Comparison of ENCODE assay signal across 9 cellular contexts in genomic region chr9:112331676-112331955, GRCh38. TPM values are rescaled to one million over a fixed set of nuclear protein-coding genes. Genes with fewer than 3 reads are reported as not detected.
A peak's percentile ranks its signal among the peaks of the same experiment; 100 is the strongest.
DNase-seq lines count a peak whose midpoint lies in the region; ATAC-seq and TF ChIP-seq lines count a peak whose summit lies in the region.
"Had no signal": no experiment of that assay in that cellular context is flagged by ENCODE, and none has a peak within 500 bp of the region (broad histone marks: within the 10 kb centered on the region; RNA-seq: fewer than 3 reads in every experiment).

No MANE protein-coding gene starts in this region.

- H3K36me3 Mint-ChIP-seq in activated T-cell treated with anti-CD3 and anti-CD28 coated beads, Interleukin-2, amount 50 U/mL, for 24 hours (ENCODE audit: low read depth) = peaks cover 14% of the 10 kb centered on the region
- peaks cover 9% of the 10 kb centered on the region for H3K36me3 Mint-ChIP-seq in T-helper 1 cell treated with Interleukin-12 subunit alpha and Interleukin-12 subunit beta and Interleukin-4 antibody, amounts not matched to agents 30 μg/mL and 1 μg/mL, for 36 hours (ENCODE audit: low read depth)

- peak overlapping the region; percentile 72 for H3K27ac Mint-ChIP-seq in activated T-cell treated with anti-CD3 and anti-CD28 coated beads, Interleukin-2, amount 50 U/mL, for 24 hours
- peak overlapping the region; percentile 95 for H3K27ac Mint-ChIP-seq in T-helper 1 cell treated with Interleukin-12 subunit alpha and Interleukin-12 subunit beta and Interleukin-4 antibody, amounts not matched to agents 30 μg/mL and 1 μg/mL, for 36 hours

- no peak for TF ChIP-seq POLR2A in testis (IDR thresholded peaks at IDR 0.05)

- no peak for ATAC-seq in HG02588 (IDR thresholded peaks at IDR 0.05; ENCODE audit: unreplicated experiment)

- no peaks in the 10 kb centered on the region for H3K27me3 Mint-ChIP-seq in activated T-cell treated with anti-CD3 and anti-CD28 coated beads, Interleukin-2, amount 50 U/mL, for 24 hours
- H3K27me3 Mint-ChIP-seq in T-helper 1 cell treated with Interleukin-12 subunit alpha and Interleukin-12 subunit beta and Interleukin-4 antibody, amounts not matched to agents 30 μg/mL and 1 μg/mL, for 36 hours (ENCODE audit: low read depth) = no peaks in the 10 kb centered on the region

- H3K4me3 Mint-ChIP-seq in activated T-cell treated with anti-CD3 and anti-CD28 coated beads, Interleukin-2, amount 50 U/mL, for 24 hours = peak overlapping the region; percentile 87
- peak overlapping the region; percentile 92 for H3K4me3 Mint-ChIP-seq in T-helper 1 cell treated with Interleukin-12 subunit alpha and Interleukin-12 subunit beta and Interleukin-4 antibody, amounts not matched to agents 30 μg/mL and 1 μg/mL, for 36 hours

- H3K4me1 ChIP-seq in testis = peaks cover 8% of the 10 kb centered on the region

- H3K9me3 ChIP-seq in testis = no peaks in the 10 kb centered on the region

- H3K9me3 Mint-ChIP-seq in activated T-cell treated with anti-CD3 and anti-CD28 coated beads, Interleukin-2, amount 50 U/mL, for 24 hours = no peaks in the 10 kb centered on the region
- H3K9me3 Mint-ChIP-seq in T-helper 1 cell treated with Interleukin-12 subunit alpha and Interleukin-12 subunit beta and Interleukin-4 antibody, amounts not matched to agents 30 μg/mL and 1 μg/mL, for 36 hours = no peaks in the 10 kb centered on the region

- H3K27me3 ChIP-seq in testis = no peaks in the 10 kb centered on the region

- 36 to 49% methylated on average over 3 of the region's 3 CpGs for WGBS in testis, 2 donors

- H3K36me3 ChIP-seq in testis (ENCODE audit: low read depth, missing control alignments) = no peaks in the 10 kb centered on the region

- H3K27ac ChIP-seq in testis = peak overlapping the region in 1 of 2 donors; percentile 100

- TF ChIP-seq CTCF in foreskin fibroblast (IDR thresholded peaks at IDR 0.05; ENCODE audit: low read depth, low read length) = no peak
- TF ChIP-seq CTCF in testis (IDR thresholded peaks at IDR 0.05) = no peak

- intact Hi-C loops in testis (cut with DNase I; ENCODE audit: low total_unique reads) = loop anchor here (10.0 kb wide), 1 partner anchor 237 kb away; no protein-coding TSS in a partner anchor

- no peak for DNase-seq in activated T-cell treated with anti-CD3 and anti-CD28 coated beads, Interleukin-2, amount 50 U/mL, for 24 hours
- DNase-seq in activated T-cell treated with anti-CD3 and anti-CD28 coated beads for 4 hours = no peak
- DNase-seq in foreskin fibroblast = no peak
- DNase-seq in testis = no peak
- DNase-seq in MV-4-11 (lab: John Stamatoyannopoulos, UW) = no peak
- no peak for DNase-seq in kidney glomerular epithelial cell (lab: John Stamatoyannopoulos, UW)
- DNase-seq: stimulated activated CD4-positive, alpha-beta T cell treated with anti-CD3 and anti-CD28 coated beads, Interleukin-4, amount 100 ng/mL, for 24 hours had no signal

- H3K4me3 ChIP-seq in foreskin fibroblast (ENCODE audit: low read depth in 1 of 2, low read length in 2 of 2) (peak overlapping the region; percentile 88 to 96), testis (peak overlapping the region; percentile 95 to 100)

- H3K4me1 Mint-ChIP-seq in activated T-cell treated with anti-CD3 and anti-CD28 coated beads, Interleukin-2, amount 50 U/mL, for 24 hours (ENCODE audit: low read depth) = peaks cover 54% of the 10 kb centered on the region
- peaks cover 42% of the 10 kb centered on the region for H3K4me1 Mint-ChIP-seq in T-helper 1 cell treated with Interleukin-12 subunit alpha and Interleukin-12 subunit beta and Interleukin-4 antibody, amounts not matched to agents 30 μg/mL and 1 μg/mL, for 36 hours (ENCODE audit: low read depth)

RNA-seq across cellular contexts. Expression of gene PTBP3, which starts 1.8 kb away (rescaled TPM):
- 100 to 1,000 TPM; 172 to 199 TPM for total RNA-seq in testis
- polyA plus RNA-seq in testis (ENCODE audit: insufficient read depth, low read depth, low replicate concordance) = 44.1 TPM

RNA-seq across cellular contexts. Expression of gene HSDL2, which starts 48.3 kb away (rescaled TPM):
- 10 to 100 TPM; 23.0 to 24.0 TPM for total RNA-seq in testis
- polyA plus RNA-seq in testis (ENCODE audit: insufficient read depth, low read depth, low replicate concordance) = 36.0 TPM
